1 cellular context compared by ENCODE assay signal in the genomic region with DNA sequence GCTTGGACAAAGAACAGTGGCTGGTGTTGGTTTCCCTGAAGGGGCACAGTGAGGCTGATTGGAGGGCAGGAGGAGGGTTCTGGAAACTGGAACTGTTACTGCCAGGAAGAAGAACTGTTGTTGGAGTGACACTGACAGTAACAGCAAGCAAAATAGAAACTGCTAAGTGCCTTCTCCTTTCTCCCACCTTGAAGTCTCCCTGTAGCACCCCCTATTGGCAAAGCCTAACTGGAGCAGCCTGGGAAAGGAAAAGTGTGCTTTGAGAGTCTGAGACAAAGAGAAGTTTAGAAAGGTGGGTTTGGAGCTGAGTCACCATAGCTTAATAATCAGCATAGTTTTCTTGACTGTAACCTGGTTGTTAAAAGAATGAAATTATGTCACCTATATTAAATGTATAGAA.
TF ChIP-seq lines count a peak whose summit lies in the region.

No MANE protein-coding gene starts in this region.

TF ChIP-seq in K562, 482 proteins besides CTCF, POLR2A, EP300 and RAD21:
- TF ChIP-seq ATF1 (CRISPR knock-in tag; IDR thresholded peaks at IDR 0.05), result no peak
- no peak for TF ChIP-seq ATF1 (tag; IDR thresholded peaks at IDR 0.05)
- TF ChIP-seq, protein P1, sequence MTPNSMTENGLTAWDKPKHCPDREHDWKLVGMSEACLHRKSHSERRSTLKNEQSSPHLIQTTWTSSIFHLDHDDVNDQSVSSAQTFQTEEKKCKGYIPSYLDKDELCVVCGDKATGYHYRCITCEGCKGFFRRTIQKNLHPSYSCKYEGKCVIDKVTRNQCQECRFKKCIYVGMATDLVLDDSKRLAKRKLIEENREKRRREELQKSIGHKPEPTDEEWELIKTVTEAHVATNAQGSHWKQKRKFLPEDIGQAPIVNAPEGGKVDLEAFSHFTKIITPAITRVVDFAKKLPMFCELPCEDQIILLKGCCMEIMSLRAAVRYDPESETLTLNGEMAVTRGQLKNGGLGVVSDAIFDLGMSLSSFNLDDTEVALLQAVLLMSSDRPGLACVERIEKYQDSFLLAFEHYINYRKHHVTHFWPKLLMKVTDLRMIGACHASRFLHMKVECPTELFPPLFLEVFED (CRISPR knock-in tag; conservative IDR thresholded peaks at IDR 0.05), result no peak
- TF ChIP-seq MYC (IDR thresholded peaks at IDR 0.05; ENCODE audit: low read depth, low read length), result no peak
- no peak for TF ChIP-seq MYC (CRISPR knock-in tag; IDR thresholded peaks at IDR 0.05; ENCODE audit: borderline replicate concordance, low read depth)
- no peak for TF ChIP-seq HEY1 (CRISPR knock-in tag; IDR thresholded peaks at IDR 0.05; ENCODE audit: borderline replicate concordance)
- no peak for TF ChIP-seq PHB2 (IDR thresholded peaks at IDR 0.05; ENCODE audit: low read depth)
- no peak for TF ChIP-seq SAP30 (IDR thresholded peaks at IDR 0.05; ENCODE audit: borderline replicate concordance, insufficient read depth, low read depth, low read length, poor library complexity, severe bottlenecking)
- no peak for TF ChIP-seq ARID1B (IDR thresholded peaks at IDR 0.05)
- TF ChIP-seq XRCC4 (IDR thresholded peaks at IDR 0.05; ENCODE audit: extremely low read depth, insufficient read depth, insufficient read length), result no peak
- TF ChIP-seq EHMT2 (IDR thresholded peaks at IDR 0.05), result no peak
- no peak for TF ChIP-seq HDGF (IDR thresholded peaks at IDR 0.05)
- TF ChIP-seq TEAD1 (CRISPR knock-in tag; IDR thresholded peaks at IDR 0.05), result no peak
- TF ChIP-seq SRSF9 (IDR thresholded peaks at IDR 0.05; ENCODE audit: borderline replicate concordance, low read depth, low read length), result no peak
- no peak for TF ChIP-seq ZNF75A (CRISPR knock-in tag; IDR thresholded peaks at IDR 0.05)
